In the genomic region with DNA sequence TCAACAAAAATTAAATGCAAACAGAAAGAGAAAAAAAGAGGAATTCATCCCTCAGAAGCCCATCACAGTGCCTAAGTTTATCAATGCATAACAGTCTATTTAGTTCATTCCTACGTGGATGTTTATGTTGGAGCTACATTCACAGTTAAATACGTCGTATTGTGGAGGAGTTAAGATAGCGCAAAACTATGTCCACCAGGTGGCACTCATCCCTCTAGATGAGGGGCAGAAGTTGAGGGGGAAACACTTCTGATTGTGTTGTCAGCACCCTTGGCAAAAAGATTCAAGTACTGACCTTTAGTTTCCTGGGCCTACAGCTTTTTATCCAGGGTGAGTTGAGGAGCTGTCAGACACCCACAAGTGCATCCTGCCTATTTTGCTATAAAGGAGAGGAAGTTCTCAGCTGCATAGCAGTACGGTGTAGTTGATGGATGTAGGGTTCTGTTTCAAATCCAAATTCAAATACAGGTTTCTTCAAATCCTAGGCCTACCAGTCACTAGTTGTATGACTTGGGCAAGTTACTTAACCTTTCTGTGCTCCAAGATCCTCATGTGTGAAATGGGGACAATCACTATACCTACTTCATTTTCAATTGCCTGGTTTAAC, we compare ENCODE assay signal across 8 cellular contexts. TPM values are rescaled to one million over a fixed set of nuclear protein-coding genes. Genes with fewer than 3 reads are reported as not detected.
DNase-seq lines count a peak whose midpoint lies in the region; ATAC-seq and TF ChIP-seq lines count a peak whose summit lies in the region.

No MANE protein-coding gene starts in this region.

- H3K4me3 Mint-ChIP-seq in stimulated activated naive CD8-positive, alpha-beta T cell treated with anti-CD3 and anti-CD28 coated beads, Interleukin-15, amount 100 ng/mL, for 72 hours: no peak overlapping the region

- H3K9me3 Mint-ChIP-seq in stimulated activated naive CD8-positive, alpha-beta T cell treated with anti-CD3 and anti-CD28 coated beads, Interleukin-15, amount 100 ng/mL, for 72 hours: peaks cover 26 to 27% of the 10 kb centered on the region in 2 donors

- no peak for TF ChIP-seq POLR2A in right lobe of liver (IDR thresholded peaks at IDR 0.05)

- H3K27me3 Mint-ChIP-seq in stimulated activated naive CD8-positive, alpha-beta T cell treated with anti-CD3 and anti-CD28 coated beads, Interleukin-15, amount 100 ng/mL, for 72 hours: no peaks in the 10 kb centered on the region

- WGBS in right lobe of liver (ENCODE audit: insufficient coverage, low coverage, low lambda C conversion rate, missing lambda C conversion rate): 54% methylated on average over 4 of the region's 5 CpGs

- intact Hi-C loops in colonic mucosa (cut with DNase I) (no loop called here), right lobe of liver (cut with DNase I) (no loop called here)

- H3K27ac Mint-ChIP-seq in stimulated activated naive CD8-positive, alpha-beta T cell treated with anti-CD3 and anti-CD28 coated beads, Interleukin-15, amount 100 ng/mL, for 72 hours: no peak overlapping the region

- H3K4me3 ChIP-seq in SK-N-MC (no peak overlapping the region; the same call in 1 of the 2 replicates), colonic mucosa (no peak overlapping the region), right lobe of liver (no peak overlapping the region)
- H3K4me3 ChIP-seq in effector memory CD4-positive, alpha-beta T cell (ENCODE audit: insufficient read depth, low read depth, low read length, poor library complexity, severe bottlenecking): no peak overlapping the region

- no peaks in the 10 kb centered on the region for H3K27me3 ChIP-seq in colonic mucosa
- no peaks in the 10 kb centered on the region for H3K27me3 ChIP-seq in right lobe of liver
- no peaks in the 10 kb centered on the region for H3K27me3 ChIP-seq in effector memory CD4-positive, alpha-beta T cell (replicated peaks; ENCODE audit: control insufficient read depth, insufficient read depth, low read length, poor library complexity, severe bottlenecking)

- ATAC-seq in GM19438 (IDR thresholded peaks at IDR 0.05; ENCODE audit: low read depth, unreplicated experiment) (peak; percentile 59), right lobe of liver (peak; percentile 10 to 65 (median 53))
- ATAC-seq in stimulated activated naive CD8-positive, alpha-beta T cell treated with anti-CD3 and anti-CD28 coated beads, Interleukin-15, amount 100 ng/mL, for 72 hours: peak; percentile 82

- H3K4me1 ChIP-seq in colonic mucosa (peaks cover 15% of the 10 kb centered on the region), right lobe of liver (peaks cover 0 to 32% (median under 1%) of the 10 kb centered on the region in 4 donors)
- no peaks in the 10 kb centered on the region for H3K4me1 ChIP-seq in effector memory CD4-positive, alpha-beta T cell (ENCODE audit: control insufficient read depth, insufficient read depth, low read length, poor library complexity, severe bottlenecking)

- H3K36me3 ChIP-seq in SK-N-MC (ENCODE audit: insufficient read depth, low read length) (no peaks in the 10 kb centered on the region), colonic mucosa (no peaks in the 10 kb centered on the region), right lobe of liver (no peaks in the 10 kb centered on the region)
- no peaks in the 10 kb centered on the region for H3K36me3 ChIP-seq in effector memory CD4-positive, alpha-beta T cell (ENCODE audit: control insufficient read depth, insufficient read depth, low read length)

- H3K9me3 ChIP-seq in SK-N-MC (ENCODE audit: low read depth, low read length) (no peaks in the 10 kb centered on the region), colonic mucosa (no peaks in the 10 kb centered on the region), right lobe of liver (no peaks in the 10 kb centered on the region)
- no peaks in the 10 kb centered on the region for H3K9me3 ChIP-seq in effector memory CD4-positive, alpha-beta T cell (ENCODE audit: control insufficient read depth, low read length)

- H3K27ac ChIP-seq in SK-N-MC (no peak overlapping the region), colonic mucosa (no peak overlapping the region), right lobe of liver (peak overlapping the region in 1 of 3 donors; percentile 9)
- H3K27ac ChIP-seq in effector memory CD4-positive, alpha-beta T cell (ENCODE audit: insufficient read depth, low read length, poor library complexity, severe bottlenecking): no peak overlapping the region

- H3K9ac ChIP-seq in SK-N-MC (ENCODE audit: insufficient read length) (no peak overlapping the region), colonic mucosa (ENCODE audit: low read depth in 2 of 2, low read length in 2 of 2) (no peak overlapping the region)

- TF ChIP-seq CTCF in colonic mucosa (IDR thresholded peaks at IDR 0.05) (peak; percentile 43), right lobe of liver (IDR thresholded peaks at IDR 0.05) (peak; percentile 41 to 53 (median 46))

- peaks cover 25% of the 10 kb centered on the region for H3K4me1 Mint-ChIP-seq in stimulated activated naive CD8-positive, alpha-beta T cell treated with anti-CD3 and anti-CD28 coated beads, Interleukin-15, amount 100 ng/mL, for 72 hours

- DNase-seq in CMK (ENCODE audit: low read depth) (peak; percentile 11), LHCN-M2 (ENCODE audit: low read depth) (peak; percentile 80), SK-N-MC (ENCODE audit: low read depth, low spot score) (peak; percentile 53), colonic mucosa (peak; percentile 73), right lobe of liver (no peak)
- DNase-seq in stimulated activated naive CD8-positive, alpha-beta T cell treated with anti-CD3 and anti-CD28 coated beads, Interleukin-15, amount 100 ng/mL, for 72 hours: peak; percentile 52 to 66
- DNase-seq in effector memory CD4-positive, alpha-beta T cell: no peak

RNA-seq across cellular contexts. Expression of gene MYO1B, which starts 26.8 kb away (rescaled TPM):
- total RNA-seq in LHCN-M2 (2014; rRNA removed) (108 and 117 TPM in 2 replicates), colonic mucosa (10 to 100 TPM; 75.0 to 78.2 TPM), right lobe of liver (100 to 1,000 TPM; 171 to 273 (median 221) TPM)
- 47.6 TPM for polyA plus RNA-seq in LHCN-M2 (2012)

Comparison
In these comparisons a context has a peak if more than half of its experiments do, and no peak if none do; other contexts are left out.
1. DNase-seq: peak in CMK (single experiment), LHCN-M2 (single experiment), SK-N-MC (single experiment), colonic mucosa (single experiment) and stimulated activated naive CD8-positive, alpha-beta T cell treated with anti-CD3 and anti-CD28 coated beads, Interleukin-15, amount 100 ng/mL, for 72 hours (2 of 2); none in right lobe of liver (0 of 3) and effector memory CD4-positive, alpha-beta T cell (0 of 3).
2. Peak in every context shown above with its lines, with median percentiles within 50 percentile points of each other: ATAC-seq.